Comparison of ENCODE assay signal across 2 cellular contexts in the genomic region with DNA sequence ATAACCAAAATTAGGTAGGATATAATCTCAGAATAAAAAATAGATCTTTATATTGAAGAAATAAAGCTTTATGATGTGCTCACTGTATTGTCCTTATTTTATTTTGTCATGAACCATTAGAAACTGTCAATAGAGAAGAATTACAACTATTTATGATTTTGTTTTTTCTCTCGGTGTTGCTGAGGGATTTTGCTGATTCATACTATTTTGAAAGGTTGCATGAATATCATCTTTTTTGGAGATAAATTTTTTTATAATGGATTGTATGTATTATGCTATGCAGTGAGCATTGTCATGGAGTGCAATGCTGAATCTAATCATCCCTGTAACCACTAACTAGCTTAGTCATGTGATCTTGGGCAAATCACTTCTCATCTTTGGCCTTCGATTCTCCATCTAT.
TF ChIP-seq lines count a peak whose summit lies in the region.

No MANE protein-coding gene starts in this region.

TF ChIP-seq in A549, 52 proteins besides CTCF, POLR2A, EP300 and RAD21:
- TF ChIP-seq, protein P1, sequence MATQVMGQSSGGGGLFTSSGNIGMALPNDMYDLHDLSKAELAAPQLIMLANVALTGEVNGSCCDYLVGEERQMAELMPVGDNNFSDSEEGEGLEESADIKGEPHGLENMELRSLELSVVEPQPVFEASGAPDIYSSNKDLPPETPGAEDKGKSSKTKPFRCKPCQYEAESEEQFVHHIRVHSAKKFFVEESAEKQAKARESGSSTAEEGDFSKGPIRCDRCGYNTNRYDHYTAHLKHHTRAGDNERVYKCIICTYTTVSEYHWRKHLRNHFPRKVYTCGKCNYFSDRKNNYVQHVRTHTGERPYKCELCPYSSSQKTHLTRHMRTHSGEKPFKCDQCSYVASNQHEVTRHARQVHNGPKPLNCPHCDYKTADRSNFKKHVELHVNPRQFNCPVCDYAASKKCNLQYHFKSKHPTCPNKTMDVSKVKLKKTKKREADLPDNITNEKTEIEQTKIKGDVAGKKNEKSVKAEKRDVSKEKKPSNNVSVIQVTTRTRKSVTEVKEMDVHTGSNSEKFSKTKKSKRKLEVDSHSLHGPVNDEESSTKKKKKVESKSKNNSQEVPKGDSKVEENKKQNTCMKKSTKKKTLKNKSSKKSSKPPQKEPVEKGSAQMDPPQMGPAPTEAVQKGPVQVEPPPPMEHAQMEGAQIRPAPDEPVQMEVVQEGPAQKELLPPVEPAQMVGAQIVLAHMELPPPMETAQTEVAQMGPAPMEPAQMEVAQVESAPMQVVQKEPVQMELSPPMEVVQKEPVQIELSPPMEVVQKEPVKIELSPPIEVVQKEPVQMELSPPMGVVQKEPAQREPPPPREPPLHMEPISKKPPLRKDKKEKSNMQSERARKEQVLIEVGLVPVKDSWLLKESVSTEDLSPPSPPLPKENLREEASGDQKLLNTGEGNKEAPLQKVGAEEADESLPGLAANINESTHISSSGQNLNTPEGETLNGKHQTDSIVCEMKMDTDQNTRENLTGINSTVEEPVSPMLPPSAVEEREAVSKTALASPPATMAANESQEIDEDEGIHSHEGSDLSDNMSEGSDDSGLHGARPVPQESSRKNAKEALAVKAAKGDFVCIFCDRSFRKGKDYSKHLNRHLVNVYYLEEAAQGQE (IDR thresholded peaks at IDR 0.05), result no peak
- TF ChIP-seq MAFK (IDR thresholded peaks at IDR 0.05; ENCODE audit: partially characterized antibody), result peak; percentile 85
TF ChIP-seq in A549: peak in this region for 1.

TF ChIP-seq in K562, 482 proteins besides CTCF, POLR2A, EP300 and RAD21:
- TF ChIP-seq, protein P2, sequence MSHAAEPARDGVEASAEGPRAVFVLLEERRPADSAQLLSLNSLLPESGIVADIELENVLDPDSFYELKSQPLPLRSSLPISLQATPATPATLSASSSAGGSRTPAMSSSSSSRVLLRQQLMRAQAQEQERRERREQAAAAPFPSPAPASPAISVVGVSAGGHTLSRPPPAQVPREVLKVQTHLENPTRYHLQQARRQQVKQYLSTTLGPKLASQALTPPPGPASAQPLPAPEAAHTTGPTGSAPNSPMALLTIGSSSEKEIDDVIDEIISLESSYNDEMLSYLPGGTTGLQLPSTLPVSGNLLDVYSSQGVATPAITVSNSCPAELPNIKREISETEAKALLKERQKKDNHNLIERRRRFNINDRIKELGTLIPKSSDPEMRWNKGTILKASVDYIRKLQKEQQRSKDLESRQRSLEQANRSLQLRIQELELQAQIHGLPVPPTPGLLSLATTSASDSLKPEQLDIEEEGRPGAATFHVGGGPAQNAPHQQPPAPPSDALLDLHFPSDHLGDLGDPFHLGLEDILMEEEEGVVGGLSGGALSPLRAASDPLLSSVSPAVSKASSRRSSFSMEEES (CRISPR knock-in tag; IDR thresholded peaks at IDR 0.05), result peak; percentile 59
- TF ChIP-seq C11orf30 (IDR thresholded peaks at IDR 0.05; ENCODE audit: low read depth) (peak; percentile 82), MAFF (IDR thresholded peaks at IDR 0.05; ENCODE audit: low read length) (peak; percentile 57; the same call in 1 of the 2 replicates), MAFG (tag; conservative IDR thresholded peaks at IDR 0.05) (peak; percentile 75), MAFK (IDR thresholded peaks at IDR 0.05; ENCODE audit: low read length) (peak; percentile 67), ZNF316 (IDR thresholded peaks at IDR 0.05) (peak; percentile 92)
- TF ChIP-seq, protein P3, sequence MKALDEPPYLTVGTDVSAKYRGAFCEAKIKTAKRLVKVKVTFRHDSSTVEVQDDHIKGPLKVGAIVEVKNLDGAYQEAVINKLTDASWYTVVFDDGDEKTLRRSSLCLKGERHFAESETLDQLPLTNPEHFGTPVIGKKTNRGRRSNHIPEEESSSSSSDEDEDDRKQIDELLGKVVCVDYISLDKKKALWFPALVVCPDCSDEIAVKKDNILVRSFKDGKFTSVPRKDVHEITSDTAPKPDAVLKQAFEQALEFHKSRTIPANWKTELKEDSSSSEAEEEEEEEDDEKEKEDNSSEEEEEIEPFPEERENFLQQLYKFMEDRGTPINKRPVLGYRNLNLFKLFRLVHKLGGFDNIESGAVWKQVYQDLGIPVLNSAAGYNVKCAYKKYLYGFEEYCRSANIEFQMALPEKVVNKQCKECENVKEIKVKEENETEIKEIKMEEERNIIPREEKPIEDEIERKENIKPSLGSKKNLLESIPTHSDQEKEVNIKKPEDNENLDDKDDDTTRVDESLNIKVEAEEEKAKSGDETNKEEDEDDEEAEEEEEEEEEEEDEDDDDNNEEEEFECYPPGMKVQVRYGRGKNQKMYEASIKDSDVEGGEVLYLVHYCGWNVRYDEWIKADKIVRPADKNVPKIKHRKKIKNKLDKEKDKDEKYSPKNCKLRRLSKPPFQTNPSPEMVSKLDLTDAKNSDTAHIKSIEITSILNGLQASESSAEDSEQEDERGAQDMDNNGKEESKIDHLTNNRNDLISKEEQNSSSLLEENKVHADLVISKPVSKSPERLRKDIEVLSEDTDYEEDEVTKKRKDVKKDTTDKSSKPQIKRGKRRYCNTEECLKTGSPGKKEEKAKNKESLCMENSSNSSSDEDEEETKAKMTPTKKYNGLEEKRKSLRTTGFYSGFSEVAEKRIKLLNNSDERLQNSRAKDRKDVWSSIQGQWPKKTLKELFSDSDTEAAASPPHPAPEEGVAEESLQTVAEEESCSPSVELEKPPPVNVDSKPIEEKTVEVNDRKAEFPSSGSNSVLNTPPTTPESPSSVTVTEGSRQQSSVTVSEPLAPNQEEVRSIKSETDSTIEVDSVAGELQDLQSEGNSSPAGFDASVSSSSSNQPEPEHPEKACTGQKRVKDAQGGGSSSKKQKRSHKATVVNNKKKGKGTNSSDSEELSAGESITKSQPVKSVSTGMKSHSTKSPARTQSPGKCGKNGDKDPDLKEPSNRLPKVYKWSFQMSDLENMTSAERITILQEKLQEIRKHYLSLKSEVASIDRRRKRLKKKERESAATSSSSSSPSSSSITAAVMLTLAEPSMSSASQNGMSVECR (CRISPR knock-in tag; IDR thresholded peaks at IDR 0.05), result no peak
- TF ChIP-seq, protein P4, sequence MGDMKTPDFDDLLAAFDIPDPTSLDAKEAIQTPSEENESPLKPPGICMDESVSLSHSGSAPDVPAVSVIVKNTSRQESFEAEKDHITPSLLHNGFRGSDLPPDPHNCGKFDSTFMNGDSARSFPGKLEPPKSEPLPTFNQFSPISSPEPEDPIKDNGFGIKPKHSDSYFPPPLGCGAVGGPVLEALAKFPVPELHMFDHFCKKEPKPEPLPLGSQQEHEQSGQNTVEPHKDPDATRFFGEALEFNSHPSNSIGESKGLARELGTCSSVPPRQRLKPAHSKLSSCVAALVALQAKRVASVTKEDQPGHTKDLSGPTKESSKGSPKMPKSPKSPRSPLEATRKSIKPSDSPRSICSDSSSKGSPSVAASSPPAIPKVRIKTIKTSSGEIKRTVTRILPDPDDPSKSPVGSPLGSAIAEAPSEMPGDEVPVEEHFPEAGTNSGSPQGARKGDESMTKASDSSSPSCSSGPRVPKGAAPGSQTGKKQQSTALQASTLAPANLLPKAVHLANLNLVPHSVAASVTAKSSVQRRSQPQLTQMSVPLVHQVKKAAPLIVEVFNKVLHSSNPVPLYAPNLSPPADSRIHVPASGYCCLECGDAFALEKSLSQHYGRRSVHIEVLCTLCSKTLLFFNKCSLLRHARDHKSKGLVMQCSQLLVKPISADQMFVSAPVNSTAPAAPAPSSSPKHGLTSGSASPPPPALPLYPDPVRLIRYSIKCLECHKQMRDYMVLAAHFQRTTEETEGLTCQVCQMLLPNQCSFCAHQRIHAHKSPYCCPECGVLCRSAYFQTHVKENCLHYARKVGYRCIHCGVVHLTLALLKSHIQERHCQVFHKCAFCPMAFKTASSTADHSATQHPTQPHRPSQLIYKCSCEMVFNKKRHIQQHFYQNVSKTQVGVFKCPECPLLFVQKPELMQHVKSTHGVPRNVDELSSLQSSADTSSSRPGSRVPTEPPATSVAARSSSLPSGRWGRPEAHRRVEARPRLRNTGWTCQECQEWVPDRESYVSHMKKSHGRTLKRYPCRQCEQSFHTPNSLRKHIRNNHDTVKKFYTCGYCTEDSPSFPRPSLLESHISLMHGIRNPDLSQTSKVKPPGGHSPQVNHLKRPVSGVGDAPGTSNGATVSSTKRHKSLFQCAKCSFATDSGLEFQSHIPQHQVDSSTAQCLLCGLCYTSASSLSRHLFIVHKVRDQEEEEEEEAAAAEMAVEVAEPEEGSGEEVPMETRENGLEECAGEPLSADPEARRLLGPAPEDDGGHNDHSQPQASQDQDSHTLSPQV (IDR thresholded peaks at IDR 0.05), result no peak
TF ChIP-seq in K562: peak in this region for 6.
